ENCODE assay signal across 7 cellular contexts in genomic region chr19:29694669-29695627, GRCh38. TPM values are rescaled to one million over a fixed set of nuclear protein-coding genes. Genes with fewer than 3 reads are reported as not detected.
DNase-seq lines count a peak whose midpoint lies in the region; ATAC-seq and TF ChIP-seq lines count a peak whose summit lies in the region.

No MANE protein-coding gene starts in this region.

- no peaks in the 10 kb centered on the region for H3K27me3 Mint-ChIP-seq in activated CD4-positive, alpha-beta T cell treated with anti-CD3 and anti-CD28 coated beads for 36 hours

- DNase-seq in GM13976 (ENCODE audit: low spot score), result peak; percentile 88
- DNase-seq in NCI-H2227 (lab: John Stamatoyannopoulos, UW; ENCODE audit: unreplicated experiment), result peak; percentile 96
- peak; percentile 92 for DNase-seq in activated CD4-positive, alpha-beta T cell treated with anti-CD3 and anti-CD28 coated beads for 36 hours
- peak; percentile 93 for DNase-seq in cerebellum (ENCODE audit: low spot score)
- peak; percentile 93 for DNase-seq in left kidney (ENCODE audit: low read depth, low spot score)
- DNase-seq in stimulated activated CD4-positive, alpha-beta T cell treated with anti-CD3 and anti-CD28 coated beads, TNF-alpha, amount 100 ng/mL, for 1 hour (ENCODE audit: low read depth in 3 of 3, low spot score in 1 of 3), result peak in 2 of 3 donors; percentile 68 to 83

- in situ Hi-C loops in GM13976 (cut with MboI; ENCODE audit: low sequenced_read_pairs, unreplicated experiment), result no loop called here

- POLR2A ChIA-PET in activated CD4-positive, alpha-beta T cell treated with anti-CD3 and anti-CD28 coated beads for 36 hours (lab: Charles Lee), result no interaction called here

- peak; percentile 94 for ATAC-seq in HG02798 (IDR thresholded peaks at IDR 0.05; ENCODE audit: poor library complexity, unreplicated experiment)
- ATAC-seq in activated CD4-positive, alpha-beta T cell treated with anti-CD3 and anti-CD28 coated beads for 36 hours, result peak; percentile 97

- CTCF ChIA-PET in activated CD4-positive, alpha-beta T cell treated with anti-CD3 and anti-CD28 coated beads for 36 hours (lab: Charles Lee), result interaction anchor here (0.6 to 6.4 kb wide), 14 partner anchors 9 to 108 kb away, joined by 3 to 97 read pairs (median 6); partner anchors contain the start of genes C19orf12 and POP4

- H3K9me3 Mint-ChIP-seq in activated CD4-positive, alpha-beta T cell treated with anti-CD3 and anti-CD28 coated beads for 36 hours (ENCODE audit: low read depth), result no peaks in the 10 kb centered on the region

- H3K36me3 Mint-ChIP-seq in activated CD4-positive, alpha-beta T cell treated with anti-CD3 and anti-CD28 coated beads for 36 hours (ENCODE audit: low read depth), result peaks cover 6% of the 10 kb centered on the region

- H3K27ac Mint-ChIP-seq in activated CD4-positive, alpha-beta T cell treated with anti-CD3 and anti-CD28 coated beads for 36 hours, result peak overlapping the region; percentile 53

- peak; percentile 92 for TF ChIP-seq CTCF in GM13976 (IDR thresholded peaks at IDR 0.05; ENCODE audit: borderline replicate concordance, control extremely low read depth, extremely low read depth, insufficient read depth, missing control alignments)

- peaks cover 12% of the 10 kb centered on the region for H3K4me1 Mint-ChIP-seq in activated CD4-positive, alpha-beta T cell treated with anti-CD3 and anti-CD28 coated beads for 36 hours

- H3K4me3 Mint-ChIP-seq in activated CD4-positive, alpha-beta T cell treated with anti-CD3 and anti-CD28 coated beads for 36 hours, result no peak overlapping the region

- intact Hi-C loops in activated CD4-positive, alpha-beta T cell treated with anti-CD3 and anti-CD28 coated beads for 36 hours (cut with DNase I, micrococcal nuclease), result loop anchor here (1.0 to 5.0 kb wide), 3 partner anchors 21 to 168 kb away; partner anchors contain the start of gene VSTM2B (in 1 of the 2)

RNA-seq across cellular contexts. Expression of gene C19orf12, which starts 20.1 kb away (rescaled TPM):
- 10 to 100 TPM; 26.7 to 35.7 TPM for total RNA-seq in activated CD4-positive, alpha-beta T cell treated with anti-CD3 and anti-CD28 coated beads for 36 hours
- 35.3 TPM for total RNA-seq in cerebellum

RNA-seq across cellular contexts. Expression of gene PLEKHF1, which starts 29.7 kb away (rescaled TPM):
- total RNA-seq in activated CD4-positive, alpha-beta T cell treated with anti-CD3 and anti-CD28 coated beads for 36 hours, result 10 to 100 TPM; 25.4 to 26.6 TPM
- total RNA-seq in cerebellum, result 1.5 TPM

Comparison
In these comparisons a context has a peak if more than half of its experiments do, and no peak if none do; other contexts are left out.
1. Peak in every context shown above with its lines: DNase-seq and ATAC-seq.
2. RNA of gene PLEKHF1, which starts 29.7 kb away (total RNA-seq): 25.4 to 26.6 TPM in activated CD4-positive, alpha-beta T cell treated with anti-CD3 and anti-CD28 coated beads for 36 hours; 1.5 TPM in cerebellum (single experiment); every median in the first group is over 10 times any median in the second.